1 cellular context compared by ENCODE assay signal in the genomic region with DNA sequence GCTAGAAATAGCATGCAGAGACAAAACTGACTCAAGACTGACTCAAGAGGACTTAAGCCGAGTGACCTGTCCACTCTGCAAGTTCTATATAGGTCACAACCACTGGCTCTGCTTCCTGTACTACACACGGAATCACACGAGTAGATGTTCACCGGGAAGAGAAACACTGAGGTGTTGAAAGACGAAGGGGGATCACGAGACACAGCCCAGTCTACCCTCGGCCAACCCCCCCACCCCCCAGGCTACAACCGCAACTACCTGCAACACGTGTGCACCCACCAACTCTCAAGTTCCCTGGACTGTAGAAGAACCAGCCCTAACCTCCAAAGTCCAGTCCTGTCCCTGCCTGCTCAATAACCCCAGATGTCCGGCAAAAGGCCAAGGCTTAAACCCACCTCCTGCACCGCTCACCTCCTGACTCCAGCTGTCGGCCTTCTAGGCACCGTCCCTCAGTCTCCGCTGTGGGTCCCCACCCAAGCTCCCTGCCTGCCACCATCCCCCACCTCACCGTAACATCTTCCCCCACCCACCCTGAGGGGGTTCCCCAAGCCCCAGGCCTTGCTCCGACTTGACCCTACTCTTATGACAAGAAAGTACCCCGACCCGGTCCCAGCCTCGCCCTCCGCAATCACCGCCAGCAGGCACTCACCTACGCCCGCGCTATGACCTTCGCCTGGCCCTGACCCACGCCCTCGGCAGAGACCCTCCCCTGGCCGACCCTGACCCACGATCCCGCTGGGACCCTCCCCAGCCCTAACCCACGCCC.
TF ChIP-seq lines count a peak whose summit lies in the region.

No MANE protein-coding gene starts in this region.

TF ChIP-seq in HEK293, 187 proteins besides CTCF, POLR2A, EP300 and RAD21 (continued from another document):
- peak; percentile 55 for TF ChIP-seq PATZ1 (tag by site-specific recombination; IDR thresholded peaks at IDR 0.05)
- TF ChIP-seq, protein P1, sequence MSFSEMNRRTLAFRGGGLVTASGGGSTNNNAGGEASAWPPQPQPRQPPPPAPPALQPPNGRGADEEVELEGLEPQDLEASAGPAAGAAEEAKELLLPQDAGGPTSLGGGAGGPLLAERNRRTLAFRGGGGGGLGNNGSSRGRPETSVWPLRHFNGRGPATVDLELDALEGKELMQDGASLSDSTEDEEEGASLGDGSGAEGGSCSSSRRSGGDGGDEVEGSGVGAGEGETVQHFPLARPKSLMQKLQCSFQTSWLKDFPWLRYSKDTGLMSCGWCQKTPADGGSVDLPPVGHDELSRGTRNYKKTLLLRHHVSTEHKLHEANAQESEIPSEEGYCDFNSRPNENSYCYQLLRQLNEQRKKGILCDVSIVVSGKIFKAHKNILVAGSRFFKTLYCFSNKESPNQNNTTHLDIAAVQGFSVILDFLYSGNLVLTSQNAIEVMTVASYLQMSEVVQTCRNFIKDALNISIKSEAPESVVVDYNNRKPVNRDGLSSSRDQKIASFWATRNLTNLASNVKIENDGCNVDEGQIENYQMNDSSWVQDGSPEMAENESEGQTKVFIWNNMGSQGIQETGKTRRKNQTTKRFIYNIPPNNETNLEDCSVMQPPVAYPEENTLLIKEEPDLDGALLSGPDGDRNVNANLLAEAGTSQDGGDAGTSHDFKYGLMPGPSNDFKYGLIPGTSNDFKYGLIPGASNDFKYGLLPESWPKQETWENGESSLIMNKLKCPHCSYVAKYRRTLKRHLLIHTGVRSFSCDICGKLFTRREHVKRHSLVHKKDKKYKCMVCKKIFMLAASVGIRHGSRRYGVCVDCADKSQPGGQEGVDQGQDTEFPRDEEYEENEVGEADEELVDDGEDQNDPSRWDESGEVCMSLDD (tag by site-specific recombination; IDR thresholded peaks at IDR 0.05), result no peak
- no peak for TF ChIP-seq ZNF169 (tag by site-specific recombination; IDR thresholded peaks at IDR 0.05)
- TF ChIP-seq GLI4 (tag by site-specific recombination; IDR thresholded peaks at IDR 0.05), result no peak
- TF ChIP-seq YY2 (tag by site-specific recombination; IDR thresholded peaks at IDR 0.05), result no peak
- no peak for TF ChIP-seq ZNF132 (tag by site-specific recombination; IDR thresholded peaks at IDR 0.05; ENCODE audit: borderline replicate concordance)
- TF ChIP-seq ZNF366 (tag by site-specific recombination; conservative IDR thresholded peaks at IDR 0.05), result no peak
- no peak for TF ChIP-seq ZNF621 (tag by site-specific recombination; IDR thresholded peaks at IDR 0.05)
- peak; percentile 37; the same call in 1 of the 2 replicates for TF ChIP-seq BCL11A (tag by site-specific recombination; IDR thresholded peaks at IDR 0.05; ENCODE audit: low read depth)
- TF ChIP-seq ZNF416 (tag by site-specific recombination; IDR thresholded peaks at IDR 0.05), result no peak
- TF ChIP-seq SETDB1 (IDR thresholded peaks at IDR 0.05; ENCODE audit: insufficient read length, low read length), result no peak
- no peak for TF ChIP-seq ZNF768 (tag by site-specific recombination; IDR thresholded peaks at IDR 0.05)
- TF ChIP-seq KLF1 (tag by site-specific recombination; IDR thresholded peaks at IDR 0.05), result peak; percentile 55; the same call in 1 of the 2 replicates
- TF ChIP-seq ZBTB48 (tag by site-specific recombination; IDR thresholded peaks at IDR 0.05), result peak; percentile 32; the same call in 1 of the 2 replicates
- peak; percentile 71; the same call in 1 of the 2 replicates for TF ChIP-seq ZNF692 (tag by site-specific recombination; IDR thresholded peaks at IDR 0.05)
- 0 out of 2 replicates have a peak, but pooled peaks have one; percentile 19 for TF ChIP-seq ZNF398 (tag by site-specific recombination; IDR thresholded peaks at IDR 0.05)
- no peak for TF ChIP-seq GLI2 (tag by site-specific recombination; IDR thresholded peaks at IDR 0.05; ENCODE audit: borderline replicate concordance, low read depth)
- no peak for TF ChIP-seq ZFP37 (tag by site-specific recombination; IDR thresholded peaks at IDR 0.05)
- no peak for TF ChIP-seq ZNF266 (tag by site-specific recombination; IDR thresholded peaks at IDR 0.05; ENCODE audit: low read depth)
- TF ChIP-seq ZSCAN16 (tag by site-specific recombination; IDR thresholded peaks at IDR 0.05), result no peak
- TF ChIP-seq, protein P2, sequence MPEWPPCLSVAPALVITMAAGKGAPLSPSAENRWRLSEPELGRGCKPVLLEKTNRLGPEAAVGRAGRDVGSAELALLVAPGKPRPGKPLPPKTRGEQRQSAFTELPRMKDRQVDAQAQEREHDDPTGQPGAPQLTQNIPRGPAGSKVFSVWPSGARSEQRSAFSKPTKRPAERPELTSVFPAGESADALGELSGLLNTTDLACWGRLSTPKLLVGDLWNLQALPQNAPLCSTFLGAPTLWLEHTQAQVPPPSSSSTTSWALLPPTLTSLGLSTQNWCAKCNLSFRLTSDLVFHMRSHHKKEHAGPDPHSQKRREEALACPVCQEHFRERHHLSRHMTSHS (tag by site-specific recombination; IDR thresholded peaks at IDR 0.05), result no peak
- TF ChIP-seq ZNF596 (tag by site-specific recombination; IDR thresholded peaks at IDR 0.05), result no peak
- peak; percentile 53 for TF ChIP-seq ZFHX2 (tag by site-specific recombination; conservative IDR thresholded peaks at IDR 0.05)
- no peak for TF ChIP-seq ZNF292 (tag by site-specific recombination; IDR thresholded peaks at IDR 0.05; ENCODE audit: borderline replicate concordance, low read depth)
- TF ChIP-seq GLIS1 (tag by site-specific recombination; IDR thresholded peaks at IDR 0.05), result peak; percentile 76
- TF ChIP-seq ZNF792 (tag by site-specific recombination; IDR thresholded peaks at IDR 0.05), result no peak
- TF ChIP-seq ZNF146 (tag by site-specific recombination; IDR thresholded peaks at IDR 0.05), result no peak
TF ChIP-seq in HEK293: peak in this region for 13.
